8 cellular contexts compared by ENCODE assay signal in the genomic region with DNA sequence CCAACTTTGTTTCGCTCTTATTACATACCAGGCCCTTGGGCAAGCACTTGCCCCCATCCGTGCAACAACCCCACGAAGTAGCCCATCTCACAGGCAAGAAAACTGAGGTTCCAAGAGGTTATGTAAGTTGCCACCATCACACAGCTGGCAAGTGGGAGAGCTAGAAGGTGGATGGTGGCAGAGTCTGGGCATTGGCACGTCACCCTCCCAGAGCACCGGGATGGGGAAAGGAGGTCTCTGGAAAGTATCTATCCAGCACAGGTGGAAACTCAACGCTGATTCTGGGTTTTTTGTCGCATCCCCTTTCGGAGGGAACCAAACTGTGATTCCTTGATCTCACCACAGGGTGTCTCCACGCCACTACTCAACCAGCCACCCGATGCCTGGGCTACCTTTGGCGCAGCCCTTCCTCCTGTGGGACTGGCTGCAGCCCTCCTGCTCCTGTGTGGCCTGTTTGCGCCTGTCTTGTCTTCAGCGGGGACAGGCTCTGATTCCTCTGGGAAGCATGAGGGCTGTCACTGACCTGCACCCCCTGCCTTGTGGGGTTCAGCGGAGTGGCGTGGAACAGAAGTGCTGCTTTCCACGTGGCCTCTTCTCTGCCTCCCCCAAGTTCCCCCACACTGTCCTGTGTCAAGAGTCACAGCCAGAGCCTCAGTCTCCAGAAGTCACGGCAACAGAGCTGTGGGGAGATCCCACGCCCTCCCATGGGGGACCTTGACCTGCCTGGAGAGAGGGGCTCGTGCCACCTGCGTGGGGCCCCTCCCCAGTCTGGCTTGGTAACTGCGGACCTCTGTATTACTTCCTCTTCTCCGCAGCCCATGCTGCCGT. TPM values are rescaled to one million over a fixed set of nuclear protein-coding genes. Genes with fewer than 3 reads are reported as not detected.
DNase-seq lines count a peak whose midpoint lies in the region; ATAC-seq and TF ChIP-seq lines count a peak whose summit lies in the region.

No MANE protein-coding gene starts in this region.

- no peak overlapping the region for H3K27ac ChIP-seq in mammary epithelial cell (ENCODE audit: insufficient read depth, low read depth, low read length)

- peak; percentile 86 for TF ChIP-seq CTCF in GM12872 (IDR thresholded peaks at IDR 0.05; ENCODE audit: insufficient read depth, low read depth, low read length)
- peak; percentile 77 for TF ChIP-seq CTCF in Loucy (conservative IDR thresholded peaks at IDR 0.05; ENCODE audit: low read length)
- TF ChIP-seq CTCF in mammary epithelial cell (conservative IDR thresholded peaks at IDR 0.05 in 1 of 2, IDR thresholded peaks at IDR 0.05 in 1 of 2; ENCODE audit: extremely low read depth in 1 of 2, insufficient read depth in 1 of 2, low read depth in 1 of 2, low read length in 2 of 2): peak; percentile 65 to 93

- dilution Hi-C loops in mammary epithelial cell (cut with HindIII; ENCODE audit: low sequenced_read_pairs): no loop called here

- H2AFZ ChIP-seq in Loucy (ENCODE audit: low read length): no peak overlapping the region
- no peak overlapping the region for H2AFZ ChIP-seq in mammary epithelial cell (ENCODE audit: low read depth, low read length)

- no peak overlapping the region for H3K9ac ChIP-seq in Loucy (ENCODE audit: low read depth, low read length, poor library complexity, severe bottlenecking)
- no peak overlapping the region for H3K9ac ChIP-seq in mammary epithelial cell (ENCODE audit: insufficient read depth, low read length)

- H4K20me1 ChIP-seq in Loucy (ENCODE audit: insufficient read depth, low read length, poor library complexity, severe bottlenecking) (no peaks in the 10 kb centered on the region), mammary epithelial cell (ENCODE audit: insufficient read depth, low read length) (no peaks in the 10 kb centered on the region)

- H3K36me3 ChIP-seq in Loucy (ENCODE audit: insufficient read depth, low read length) (no peaks in the 10 kb centered on the region), mammary epithelial cell (ENCODE audit: insufficient read depth, low read length) (no peaks in the 10 kb centered on the region)

- no peaks in the 10 kb centered on the region for H3F3A ChIP-seq in Loucy (ENCODE audit: low read depth)

- no TSS peak for BruUV-seq in mammary epithelial cell (replicated peaks; lab: Mats Ljungman, UMichigan)

- H3K4me2 ChIP-seq in Loucy (ENCODE audit: low read depth, low read length, poor library complexity, severe bottlenecking) (no peak overlapping the region), mammary epithelial cell (ENCODE audit: insufficient read depth, low read depth, low read length) (no peak overlapping the region)

- H3K9me3 ChIP-seq in Loucy (ENCODE audit: insufficient read depth, low read depth, low read length) (no peaks in the 10 kb centered on the region), mammary epithelial cell (replicated peaks; ENCODE audit: insufficient read depth, low read length) (no peaks in the 10 kb centered on the region)

- CTCF ChIA-PET in mammary epithelial cell (lab: Charles Lee; ENCODE audit: low non-redundant PET): interaction anchor here (0.6 kb wide), 1 partner anchor 76 kb away, joined by 3 read pairs; no protein-coding TSS in a partner anchor

- in situ Hi-C loops in ACHN (cut with HindIII; ENCODE audit: low pct_ligation_motif_present, low pct_unique_long_range_greater_than_20kb, low sequenced_read_pairs) (no loop called here), mammary epithelial cell (cut with MboI; ENCODE audit: low sequenced_read_pairs in 2 of 2) (loop anchor here (5.0 kb wide), 2 partner anchors 55 to 130 kb away; no protein-coding TSS in a partner anchor)

- H3K27me3 ChIP-seq in Loucy (ENCODE audit: insufficient read depth, low read length, poor library complexity, severe bottlenecking) (no peaks in the 10 kb centered on the region), mammary epithelial cell (ENCODE audit: insufficient read depth, low read length) (no peaks in the 10 kb centered on the region)

- H3K4me3 ChIP-seq in Loucy (ENCODE audit: low read length, poor library complexity, severe bottlenecking) (no peak overlapping the region), mammary epithelial cell (replicated peaks in 1 of 3; ENCODE audit: insufficient read depth in 1 of 3, low read depth in 2 of 3, low read length in 3 of 3) (no peak overlapping the region)

- ATAC-seq in GM19035 (IDR thresholded peaks at IDR 0.05; ENCODE audit: unreplicated experiment): no peak

- H3K79me2 ChIP-seq in Loucy (ENCODE audit: insufficient read depth, low read length) (no peaks in the 10 kb centered on the region), mammary epithelial cell (ENCODE audit: insufficient read depth, low read length) (no peaks in the 10 kb centered on the region)

- H3K9me2 ChIP-seq in Loucy (replicated peaks; ENCODE audit: low read depth, low read length): no peaks in the 10 kb centered on the region

- intact Hi-C loops in mammary epithelial cell (cut with micrococcal nuclease): loop anchor here (1.0 kb wide), 3 partner anchors 39 to 131 kb away; a partner anchor contains a TSS

- WGBS in mammary epithelial cell (ENCODE audit: low coverage, missing lambda C conversion rate): 44% methylated on average over 18 of the region's 23 CpGs

- DNase-seq in ACHN (peak; percentile 57), T follicular helper cell (ENCODE audit: low read depth) (peak; percentile 30), mammary epithelial cell (peak; percentile 52), iris pigment epithelial cell (ENCODE audit: low read depth) (peak; percentile 49)
- DNase-seq in stimulated activated CD4-positive, alpha-beta T cell treated with anti-CD3 and anti-CD28 coated beads, Interleukin-1b, Interleukin-23, amount 100 ng/mL, for 4 hours (ENCODE audit: low read depth in 2 of 2): peak; percentile 19 to 35

- no peaks in the 10 kb centered on the region for H3K4me1 ChIP-seq in Loucy (ENCODE audit: insufficient read depth, low read length, poor library complexity, severe bottlenecking)
- peaks cover 16% of the 10 kb centered on the region for H3K4me1 ChIP-seq in mammary epithelial cell (ENCODE audit: insufficient read depth, low read length)

RNA-seq across cellular contexts. Expression of a gene that starts 34.4 kb away (rescaled TPM):
- total RNA-seq in mammary epithelial cell: 100 to 1,000 TPM; 256 to 341 TPM
- polyA plus RNA-seq in mammary epithelial cell: 315 TPM
- polyA minus RNA-seq in mammary epithelial cell: 668 TPM

RNA-seq across cellular contexts. Expression of a gene that starts 38.6 kb away (rescaled TPM):
- 10 to 100 TPM in 1 of 2 donors, 1 to 10 TPM in 1; 4.7 to 20.3 TPM for total RNA-seq in mammary epithelial cell
- polyA plus RNA-seq in mammary epithelial cell: 16.5 TPM
- polyA minus RNA-seq in mammary epithelial cell: 9.3 TPM
